Comparison of ENCODE assay signal across 10 cellular contexts in genomic region chr2:10658041-10658913, GRCh38. TPM values are rescaled to one million over a fixed set of nuclear protein-coding genes. Genes with fewer than 3 reads are reported as not detected.
A peak's percentile ranks its signal among the peaks of the same experiment; 100 is the strongest.
DNase-seq lines count a peak whose midpoint lies in the region; ATAC-seq, FAIRE-seq and TF ChIP-seq lines count a peak whose summit lies in the region.
"Had no signal": no experiment of that assay in that cellular context is flagged by ENCODE, and none has a peak within 500 bp of the region (broad histone marks: within the 10 kb centered on the region; RNA-seq: fewer than 3 reads in every experiment).

No MANE protein-coding gene starts in this region.

- no peak for TF ChIP-seq CTCF in bronchial epithelial cell (IDR thresholded peaks at IDR 0.05; ENCODE audit: insufficient read depth, low read length, severe bottlenecking)
- TF ChIP-seq CTCF in retinal pigment epithelial cell (conservative IDR thresholded peaks at IDR 0.05; ENCODE audit: low read depth, low read length): no peak

- H3K4me3 Mint-ChIP-seq in activated CD4-positive, alpha-beta memory T cell treated with anti-CD3 and anti-CD28 coated beads, Interleukin-2, amount 10 ng/mL, durations not matched to agents 7 days and 5 days: no peak overlapping the region
- H3K4me3 Mint-ChIP-seq: T-helper 2 cell treated with Interferon-gamma antibody and Interleukin-4, amounts not matched to agents 5 μg/mL and 100 μg/mL, for 36 hours had no signal

- H3K9me3 Mint-ChIP-seq in activated CD4-positive, alpha-beta memory T cell treated with anti-CD3 and anti-CD28 coated beads, Interleukin-2, amount 10 ng/mL, durations not matched to agents 7 days and 5 days: no peaks in the 10 kb centered on the region
- H3K9me3 Mint-ChIP-seq: T-helper 2 cell treated with Interferon-gamma antibody and Interleukin-4, amounts not matched to agents 5 μg/mL and 100 μg/mL, for 36 hours had no signal

- ATAC-seq in HG03460 (IDR thresholded peaks at IDR 0.05; ENCODE audit: unreplicated experiment) (no peak), HG03342 (IDR thresholded peaks at IDR 0.05; ENCODE audit: unreplicated experiment) (no peak)

- POLR2A ChIA-PET in activated CD4-positive, alpha-beta memory T cell treated with anti-CD3 and anti-CD28 coated beads, Interleukin-2, amount 10 ng/mL, durations not matched to agents 7 days and 5 days (lab: Charles Lee): no interaction called here

- CTCF ChIA-PET in activated CD4-positive, alpha-beta memory T cell treated with anti-CD3 and anti-CD28 coated beads, Interleukin-2, amount 10 ng/mL, durations not matched to agents 7 days and 5 days (lab: Charles Lee): interaction anchor here (1.8 kb wide), 1 partner anchor 10 kb away, joined by 4 read pairs; no protein-coding TSS in a partner anchor

- H3K4me3 ChIP-seq in bronchial epithelial cell (ENCODE audit: low read depth, low read length): no peak overlapping the region
- H3K4me3 ChIP-seq in retinal pigment epithelial cell (ENCODE audit: low read length): no peak overlapping the region

- peaks cover 34% of the 10 kb centered on the region for H3K4me1 Mint-ChIP-seq in activated CD4-positive, alpha-beta memory T cell treated with anti-CD3 and anti-CD28 coated beads, Interleukin-2, amount 10 ng/mL, durations not matched to agents 7 days and 5 days

- peaks cover 42% of the 10 kb centered on the region for H3K36me3 Mint-ChIP-seq in activated CD4-positive, alpha-beta memory T cell treated with anti-CD3 and anti-CD28 coated beads, Interleukin-2, amount 10 ng/mL, durations not matched to agents 7 days and 5 days (ENCODE audit: low read depth)

- no peak for FAIRE-seq in bronchial epithelial cell (lab: Jason Lieb, UNC)

- H3K27ac Mint-ChIP-seq in activated CD4-positive, alpha-beta memory T cell treated with anti-CD3 and anti-CD28 coated beads, Interleukin-2, amount 10 ng/mL, durations not matched to agents 7 days and 5 days: no peak overlapping the region
- H3K27ac Mint-ChIP-seq: T-helper 2 cell treated with Interferon-gamma antibody and Interleukin-4, amounts not matched to agents 5 μg/mL and 100 μg/mL, for 36 hours had no signal

- H3K27me3 ChIP-seq in bronchial epithelial cell (ENCODE audit: control insufficient read depth, insufficient read depth, low read length): no peaks in the 10 kb centered on the region

- peaks cover 4% of the 10 kb centered on the region for H3K36me3 ChIP-seq in bronchial epithelial cell (ENCODE audit: control insufficient read depth, insufficient read depth, low read length)

- H3K27me3 Mint-ChIP-seq in activated CD4-positive, alpha-beta memory T cell treated with anti-CD3 and anti-CD28 coated beads, Interleukin-2, amount 10 ng/mL, durations not matched to agents 7 days and 5 days: no peaks in the 10 kb centered on the region

- DNase-seq in H4 (ENCODE audit: low spot score) (peak; percentile 63), NCI-H524 treated with DMSO at 0.1 percent for 48 hours (lab: John Stamatoyannopoulos, UW) (peak; percentile 62), bronchial epithelial cell (ENCODE audit: low read depth) (peak; percentile 76), retinal pigment epithelial cell (ENCODE audit: low read depth) (peak; percentile 90)
- DNase-seq in activated CD4-positive, alpha-beta memory T cell treated with anti-CD3 and anti-CD28 coated beads, Interleukin-2, amount 10 ng/mL, durations not matched to agents 7 days and 5 days: no peak
- DNase-seq: NCI-H69; stimulated activated CD4-positive, alpha-beta T cell treated with anti-CD3 and anti-CD28 coated beads, Interleukin-2, amount 100 ng/mL, for 48 hours had no signal

RNA-seq across cellular contexts. Expression of gene NOL10, which starts 31.5 kb away (rescaled TPM):
- 26.3 and 27.9 TPM in 2 replicates for total RNA-seq in H4 (2014; rRNA removed; shearing (Covaris generic))
- 28.3 and 49.8 TPM in 2 replicates for total RNA-seq in bronchial epithelial cell
- total RNA-seq in activated CD4-positive, alpha-beta memory T cell treated with anti-CD3 and anti-CD28 coated beads, Interleukin-2, amount 10 ng/mL, durations not matched to agents 7 days and 5 days: 10 to 100 TPM; 19.5 to 21.9 TPM
